22 cellular contexts compared by ENCODE assay signal in the genomic region with DNA sequence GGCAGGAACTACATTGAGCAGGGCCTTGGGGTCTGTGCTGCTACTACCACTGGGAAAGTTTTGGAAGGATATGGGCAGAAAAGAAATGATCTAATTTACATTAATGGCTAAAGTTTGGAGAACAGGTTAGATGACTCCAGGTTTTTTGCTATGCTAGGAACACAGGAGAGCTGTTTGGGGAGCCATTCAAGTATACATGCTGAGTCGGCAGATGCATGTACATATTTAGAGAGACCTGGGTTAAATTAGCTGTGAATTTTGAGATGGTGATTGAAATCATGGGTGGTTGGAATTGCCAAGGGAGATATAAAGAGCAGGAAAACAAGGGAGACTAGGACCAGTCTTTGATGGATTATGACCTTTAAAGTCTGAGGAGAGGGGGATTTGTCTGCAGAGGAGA.
DNase-seq lines count a peak whose midpoint lies in the region; FAIRE-seq and TF ChIP-seq lines count a peak whose summit lies in the region.
"Had no signal": no experiment of that assay in that cellular context is flagged by ENCODE, and none has a peak within 500 bp of the region (broad histone marks: within the 10 kb centered on the region; RNA-seq: fewer than 3 reads in every experiment).

No MANE protein-coding gene starts in this region.

- no peaks in the 10 kb centered on the region for H3K9me3 Mint-ChIP-seq in activated T-cell treated with anti-CD3 and anti-CD28 coated beads, Interleukin-2, amount 50 U/mL, for 24 hours
- H3K9me3 Mint-ChIP-seq in Calu3 (ENCODE audit: low read depth, unreplicated experiment), result peaks cover 2% of the 10 kb centered on the region
- peaks cover 4% of the 10 kb centered on the region for H3K9me3 Mint-ChIP-seq in activated CD4-positive, alpha-beta memory T cell treated with anti-CD3 and anti-CD28 coated beads, Interleukin-2, amount 10 ng/mL, durations not matched to agents 7 days and 5 days
- H3K9me3 Mint-ChIP-seq in immature natural killer cell, result peaks cover 0 to 6% (median 1%) of the 10 kb centered on the region in 6 donors
- H3K9me3 Mint-ChIP-seq: CD4-positive, alpha-beta T cell had no signal

- H2AFZ ChIP-seq in H1 (ENCODE audit: low read length), result no peak overlapping the region
- H2AFZ ChIP-seq: GM23338 had no signal

- H3K18ac ChIP-seq in H1 (ENCODE audit: extremely low read depth, low read length), result no peak overlapping the region

- H2BK12ac ChIP-seq in H1 (ENCODE audit: low read depth, low read length), result no peak overlapping the region

- H4K91ac ChIP-seq in H1 (replicated peaks; ENCODE audit: insufficient read length, low read length), result no peak overlapping the region

- no peak overlapping the region for H4K8ac ChIP-seq in H1 (ENCODE audit: extremely low read depth, insufficient read depth, low read length)

- no peak overlapping the region for H3K4me3 Mint-ChIP-seq in activated T-cell treated with anti-CD3 and anti-CD28 coated beads, Interleukin-2, amount 50 U/mL, for 24 hours
- H3K4me3 Mint-ChIP-seq in Calu3 (ENCODE audit: low read depth, unreplicated experiment) (no peak overlapping the region), immature natural killer cell (no peak overlapping the region)
- no peak overlapping the region for H3K4me3 Mint-ChIP-seq in activated CD4-positive, alpha-beta memory T cell treated with anti-CD3 and anti-CD28 coated beads, Interleukin-2, amount 10 ng/mL, durations not matched to agents 7 days and 5 days
- H3K4me3 Mint-ChIP-seq: CD4-positive, alpha-beta T cell; GM23338 had no signal

- WGBS in H1 (ENCODE audit: extremely low coverage in 1 of 2, insufficient coverage in 1 of 2, insufficient read length in 1 of 2, insufficient replicate concordance in 2 of 2, low coverage in 1 of 2, low lambda C conversion rate in 2 of 2, missing lambda C conversion rate in 1 of 2), 2 experiments, result 45% methylated on average over 1 of the region's 1 CpG; no CpG with 5 or more reads in 1 of the 2 experiments

- no peak overlapping the region for H3K4me3 ChIP-seq in H1 (ENCODE audit: extremely low read depth in 1 of 4, insufficient read depth in 2 of 4, low read depth in 3 of 4, low read length in 4 of 4)
- H3K4me3 ChIP-seq: GM23338 had no signal

- H3K27me3 ChIP-seq in H1 (replicated peaks in 1 of 4; ENCODE audit: control insufficient read depth in 3 of 4, extremely low read depth in 1 of 4, insufficient read depth in 3 of 4, low read length in 3 of 4), result no peaks in the 10 kb centered on the region

- no peak for TF ChIP-seq POLR2A in H1 (IDR thresholded peaks at IDR 0.05; ENCODE audit: control extremely low read depth in 1 of 2, low read depth in 2 of 2, low read length in 2 of 2)

- POLR2A ChIA-PET in activated CD4-positive, alpha-beta memory T cell treated with anti-CD3 and anti-CD28 coated beads, Interleukin-2, amount 10 ng/mL, durations not matched to agents 7 days and 5 days (lab: Charles Lee), result interaction anchor here (0.8 to 9.6 kb wide), 6 partner anchors 10 to 114 kb away, joined by 3 to 233 read pairs (median 86); no protein-coding TSS in a partner anchor
- POLR2A ChIA-PET in H1 (lab: Charles Lee; ENCODE audit: partially characterized antibody), result no interaction called here

- DNase-seq in activated T-cell treated with anti-CD3 and anti-CD28 coated beads, Interleukin-2, amount 50 U/mL, for 24 hours, result no peak
- no peak for DNase-seq in activated T-cell treated with anti-CD3 and anti-CD28 coated beads, Interleukin-2, amount 50 U/mL, for 48 hours
- no peak for DNase-seq in Calu3
- no peak for DNase-seq in activated CD4-positive, alpha-beta memory T cell treated with anti-CD3 and anti-CD28 coated beads, Interleukin-2, amount 10 ng/mL, durations not matched to agents 7 days and 5 days
- no peak for DNase-seq in H1 (ENCODE audit: low read depth in 1 of 2, low spot score in 2 of 2)
- no peak for DNase-seq in mesenteric fat pad (ENCODE audit: low spot score)
- no peak for DNase-seq in immature natural killer cell
- DNase-seq: CD4-positive, alpha-beta T cell; DMS153; HCEC 1CT; NCI-H1105; NCI-H146; NCI-H2029 treated with DMSO at 0.1 percent for 48 hours; NCI-H226; NCI-H510A treated with DMSO at 0.1 percent for 48 hours; NCI-H774; NK-92 treated with Interleukin-12 subunit alpha and Interleukin-12 subunit beta, amount 100 ng/mL, for 24 hours; SHP77 treated with DMSO at 0.1 percent for 48 hours had no signal

- no peak overlapping the region for H2BK20ac ChIP-seq in H1 (ENCODE audit: low read length)

- no peak overlapping the region for H3K27ac ChIP-seq in H1 (ENCODE audit: low read depth, low read length)
- H3K27ac ChIP-seq: RWPE1 had no signal

- no peaks in the 10 kb centered on the region for H3K36me3 ChIP-seq in H1 (ENCODE audit: control insufficient read depth in 2 of 4, insufficient read depth in 4 of 4, low read length in 3 of 4)

- intact Hi-C loops in Calu3 (cut with micrococcal nuclease; ENCODE audit: unreplicated experiment), result no loop called here

- H3K14ac ChIP-seq in H1 (ENCODE audit: insufficient read length), result no peak overlapping the region

- H3K36me3 Mint-ChIP-seq in activated T-cell treated with anti-CD3 and anti-CD28 coated beads, Interleukin-2, amount 50 U/mL, for 24 hours (ENCODE audit: low read depth), result no peaks in the 10 kb centered on the region
- H3K36me3 Mint-ChIP-seq in Calu3 (ENCODE audit: insufficient read depth, unreplicated experiment) (peaks cover 5% of the 10 kb centered on the region), immature natural killer cell (peaks cover 0 to 4% (median 4%) of the 10 kb centered on the region in 3 donors)
- H3K36me3 Mint-ChIP-seq in activated CD4-positive, alpha-beta memory T cell treated with anti-CD3 and anti-CD28 coated beads, Interleukin-2, amount 10 ng/mL, durations not matched to agents 7 days and 5 days (ENCODE audit: low read depth), result peaks cover 25% of the 10 kb centered on the region

- peaks cover 84% of the 10 kb centered on the region for H3K4me1 Mint-ChIP-seq in activated T-cell treated with anti-CD3 and anti-CD28 coated beads, Interleukin-2, amount 50 U/mL, for 24 hours (ENCODE audit: low read depth)
- H3K4me1 Mint-ChIP-seq in Calu3 (ENCODE audit: low read depth, unreplicated experiment) (peaks cover 85% of the 10 kb centered on the region), immature natural killer cell (peaks cover 24 to 26% of the 10 kb centered on the region in 2 donors)
- peaks cover 88% of the 10 kb centered on the region for H3K4me1 Mint-ChIP-seq in activated CD4-positive, alpha-beta memory T cell treated with anti-CD3 and anti-CD28 coated beads, Interleukin-2, amount 10 ng/mL, durations not matched to agents 7 days and 5 days

- no peak overlapping the region for H2BK15ac ChIP-seq in H1 (ENCODE audit: low read length)

- H3K4me2 ChIP-seq in H1 (ENCODE audit: insufficient read depth in 1 of 2, low read depth in 2 of 2, low read length in 2 of 2), result no peak overlapping the region
- H3K4me2 ChIP-seq: GM23338 had no signal

- H3K4ac ChIP-seq in H1 (replicated peaks; ENCODE audit: insufficient read length, low read depth, low read length), result no peak overlapping the region

- no peak overlapping the region for H3K23ac ChIP-seq in H1 (ENCODE audit: insufficient read length)

- CTCF ChIA-PET in Calu3 (lab: Charles Lee), result no interaction called here
- CTCF ChIA-PET in activated CD4-positive, alpha-beta memory T cell treated with anti-CD3 and anti-CD28 coated beads, Interleukin-2, amount 10 ng/mL, durations not matched to agents 7 days and 5 days (lab: Charles Lee), result interaction anchor here (1.2 to 10.0 kb wide), 3 partner anchors 10 to 123 kb away, joined by 4 to 135 read pairs (median 94); no protein-coding TSS in a partner anchor
- CTCF ChIA-PET in H1 (lab: Charles Lee; ENCODE audit: partially characterized antibody), result interaction anchor here (0.7 to 4.9 kb wide), 7 partner anchors 8 to 67 kb away, joined by 3 to 24 read pairs (median 4); no protein-coding TSS in a partner anchor

- no peaks in the 10 kb centered on the region for H3K79me2 ChIP-seq in H1 (ENCODE audit: control insufficient read depth in 1 of 2, insufficient read depth in 2 of 2, low read length in 2 of 2)

- no TSS peak for BruUV-seq in Calu3 (replicated peaks; lab: Mats Ljungman, UMichigan)

- no peaks in the 10 kb centered on the region for H3K23me2 ChIP-seq in H1 (ENCODE audit: low read depth, low read length)

- H3K56ac ChIP-seq in H1 (replicated peaks; ENCODE audit: insufficient read length, low read depth, low read length), result no peak overlapping the region

- no peak overlapping the region for H2BK120ac ChIP-seq in H1 (replicated peaks; ENCODE audit: low read depth, low read length)

- TF ChIP-seq RAD21 in H1 (IDR thresholded peaks at IDR 0.05 in 1 of 2, conservative IDR thresholded peaks at IDR 0.05 in 1 of 2; ENCODE audit: low read depth in 2 of 2, low read length in 2 of 2), result no peak

- FAIRE-seq in H1 (lab: Jason Lieb, UNC), result no peak
- FAIRE-seq: G401.6, GM12892 had no signal

- 0 out of 2 replicates have a peak overlapping the region, but pooled peaks have one; percentile 33 for H2AK5ac ChIP-seq in H1 (ENCODE audit: low read depth, low read length)

- TF ChIP-seq CTCF in Calu3 (IDR thresholded peaks at IDR 0.05; ENCODE audit: unreplicated experiment), result no peak
- no peak for TF ChIP-seq CTCF in H1 (IDR thresholded peaks at IDR 0.05; ENCODE audit: control extremely low read depth in 1 of 3, insufficient read depth in 1 of 3, low read depth in 1 of 3, low read length in 3 of 3)

- no peak overlapping the region for H3K9ac ChIP-seq in H1 (replicated peaks in 1 of 4; ENCODE audit: extremely low read depth in 1 of 4, low read depth in 3 of 4, low read length in 3 of 4)

- H3K27me3 Mint-ChIP-seq in activated T-cell treated with anti-CD3 and anti-CD28 coated beads, Interleukin-2, amount 50 U/mL, for 24 hours, result no peaks in the 10 kb centered on the region
- no peaks in the 10 kb centered on the region for H3K27me3 Mint-ChIP-seq in Calu3 (ENCODE audit: unreplicated experiment)
- H3K27me3 Mint-ChIP-seq in activated CD4-positive, alpha-beta memory T cell treated with anti-CD3 and anti-CD28 coated beads, Interleukin-2, amount 10 ng/mL, durations not matched to agents 7 days and 5 days, result peaks cover 2% of the 10 kb centered on the region
- peaks cover 8 to 12% (median 10%) of the 10 kb centered on the region in 3 donors for H3K27me3 Mint-ChIP-seq in immature natural killer cell (ENCODE audit: low read depth in 3 of 3)

- no peaks in the 10 kb centered on the region for H3K79me1 ChIP-seq in H1 (ENCODE audit: low read depth, low read length)

- H3K27ac Mint-ChIP-seq in activated T-cell treated with anti-CD3 and anti-CD28 coated beads, Interleukin-2, amount 50 U/mL, for 24 hours, result peak overlapping the region; percentile 9
- peak overlapping the region; percentile 41 for H3K27ac Mint-ChIP-seq in Calu3 (ENCODE audit: unreplicated experiment)
- peak overlapping the region; percentile 61 for H3K27ac Mint-ChIP-seq in activated CD4-positive, alpha-beta memory T cell treated with anti-CD3 and anti-CD28 coated beads, Interleukin-2, amount 10 ng/mL, durations not matched to agents 7 days and 5 days
- peak overlapping the region in 1 of 6 donors; percentile 36 for H3K27ac Mint-ChIP-seq in immature natural killer cell
- H3K27ac Mint-ChIP-seq: CD4-positive, alpha-beta T cell; GM23338 had no signal

- peaks cover 0 to 10% (median 5%) of the 10 kb centered on the region in 4 experiments; a peak in 6 of 7 replicates for H3K4me1 ChIP-seq in H1 (replicated peaks in 1 of 4; ENCODE audit: control insufficient read depth in 3 of 4, insufficient read depth in 4 of 4, low read length in 3 of 4)

- no peak for TF ChIP-seq EP300 in H1 (IDR thresholded peaks at IDR 0.05; ENCODE audit: borderline replicate concordance in 1 of 2, low read depth in 2 of 2, low read length in 2 of 2)

- H4K20me1 ChIP-seq in H1 (replicated peaks in 1 of 2; ENCODE audit: control insufficient read depth in 1 of 2, insufficient read depth in 2 of 2, low read length in 2 of 2), result no peaks in the 10 kb centered on the region

- H2BK5ac ChIP-seq in H1 (ENCODE audit: low read depth, low read length), result no peak overlapping the region

- H4K5ac ChIP-seq in H1 (ENCODE audit: insufficient read length, low read depth, low read length), result no peak overlapping the region

- H3K9me3 ChIP-seq in H1 (ENCODE audit: insufficient read depth in 2 of 2, low read depth in 1 of 2, low read length in 1 of 2), result no peaks in the 10 kb centered on the region; a peak in 1 of 4 replicates
